12 cellular contexts compared by ENCODE assay signal in genomic region chr15:62940359-62940754, GRCh38.
DNase-seq lines count a peak whose midpoint lies in the region; ATAC-seq, FAIRE-seq and TF ChIP-seq lines count a peak whose summit lies in the region.
"Had no signal": no experiment of that assay in that cellular context is flagged by ENCODE, and none has a peak within 500 bp of the region (broad histone marks: within the 10 kb centered on the region; RNA-seq: fewer than 3 reads in every experiment).

No MANE protein-coding gene starts in this region.

- H3K9me2 ChIP-seq in HCT116 (ENCODE audit: insufficient read depth): no peaks in the 10 kb centered on the region

- intact Hi-C loops in HCT116 (cut with micrococcal nuclease): no loop called here
- intact Hi-C loops in body of pancreas (cut with DNase I): no loop called here
- intact Hi-C loops in HepG2 (cut with micrococcal nuclease; ENCODE audit: unreplicated experiment): no loop called here

- no peak overlapping the region for H2AFZ ChIP-seq in HCT116 (ENCODE audit: low read depth, low read length, poor library complexity, severe bottlenecking)
- H2AFZ ChIP-seq in HepG2 (ENCODE audit: low read length): no peak overlapping the region
- no peak overlapping the region for H2AFZ ChIP-seq in smooth muscle cell (ENCODE audit: low read depth)

- H4K20me1 ChIP-seq in HCT116 (ENCODE audit: insufficient read depth): no peaks in the 10 kb centered on the region
- H4K20me1 ChIP-seq in HepG2 (ENCODE audit: insufficient read depth, low read length): no peaks in the 10 kb centered on the region
- H4K20me1 ChIP-seq in smooth muscle cell (ENCODE audit: low read depth): no peaks in the 10 kb centered on the region

- RAD21 ChIA-PET in HCT116 (lab: Charles Lee; ENCODE audit: low non-redundant PET in 1 of 2, low total read pairs in 2 of 2, uncharacterized antibody in 2 of 2, unreplicated experiment in 2 of 2): interaction anchor here in 1 of 2 experiments (0.7 kb wide), 1 partner anchor 80 kb away, joined by 3 read pairs; no protein-coding TSS in a partner anchor

- H3K4me2 ChIP-seq in HCT116 (ENCODE audit: low read length) (peak overlapping the region; percentile 47), HepG2 (ENCODE audit: low read depth, low read length) (peak overlapping the region; percentile 15; the same call in 1 of the 2 replicates), smooth muscle cell (peak overlapping the region; percentile 65)

- H3K36me3 ChIP-seq in HCT116 (ENCODE audit: control insufficient read depth in 1 of 2, insufficient read depth in 2 of 2, low read length in 2 of 2): no peaks in the 10 kb centered on the region
- H3K36me3 ChIP-seq in body of pancreas (replicated peaks in 1 of 2; ENCODE audit: insufficient read depth in 1 of 2, low read depth in 2 of 2): no peaks in the 10 kb centered on the region
- H3K36me3 ChIP-seq in HepG2 (replicated peaks in 1 of 2; ENCODE audit: control insufficient read depth in 1 of 2, insufficient read depth in 2 of 2, low read length in 2 of 2): no peaks in the 10 kb centered on the region
- no peaks in the 10 kb centered on the region for H3K36me3 ChIP-seq in smooth muscle cell (ENCODE audit: low read depth)
- H3K36me3 ChIP-seq: neutrophil, thyroid gland had no signal

- no peak overlapping the region for H3K4me3 ChIP-seq in HCT116 (replicated peaks in 1 of 2; ENCODE audit: low read depth in 1 of 2, low read length in 2 of 2)
- no peak overlapping the region for H3K4me3 ChIP-seq in body of pancreas
- no peak overlapping the region for H3K4me3 ChIP-seq in HepG2 (replicated peaks in 1 of 3; ENCODE audit: insufficient read depth in 1 of 3, low read depth in 2 of 3, low read length in 3 of 3)
- no peak overlapping the region for H3K4me3 ChIP-seq in smooth muscle cell
- H3K4me3 ChIP-seq: thyroid gland had no signal

- no peak for TF ChIP-seq POLR2A in HCT116 (IDR thresholded peaks at IDR 0.05; ENCODE audit: borderline replicate concordance, extremely low read depth, insufficient read depth, insufficient read length)
- no peak for TF ChIP-seq POLR2A in body of pancreas (IDR thresholded peaks at IDR 0.05)
- no peak for TF ChIP-seq POLR2A in HepG2 (IDR thresholded peaks at IDR 0.05; ENCODE audit: insufficient read depth in 1 of 2, low read depth in 2 of 2, low read length in 2 of 2)

- H3K9ac ChIP-seq in HCT116 (ENCODE audit: low read length) (no peak overlapping the region), HepG2 (ENCODE audit: insufficient read depth, low read depth, low read length) (no peak overlapping the region), smooth muscle cell (ENCODE audit: low read depth) (peak overlapping the region; percentile 53)

- H3K27me3 ChIP-seq in HCT116 (ENCODE audit: insufficient read depth, low read length) (no peaks in the 10 kb centered on the region), body of pancreas (no peaks in the 10 kb centered on the region), HepG2 (ENCODE audit: control insufficient read depth in 1 of 2, insufficient read depth in 2 of 2, low read length in 2 of 2) (peaks cover 0 to 15% of the 10 kb centered on the region in 2 experiments; a peak in 1 of 5 replicates), smooth muscle cell (ENCODE audit: low read depth) (no peaks in the 10 kb centered on the region)
- H3K27me3 ChIP-seq: thyroid gland had no signal

- POLR2A ChIA-PET in HCT116 (lab: Charles Lee): no interaction called here
- POLR2A ChIA-PET in HepG2 (lab: Yijun Ruan, JAX): no interaction called here

- CTCF ChIA-PET in HCT116 (lab: Charles Lee) (no interaction called here), HepG2 (lab: Yijun Ruan, JAX; ENCODE audit: low intra/inter-chr PET ratio, low total read pairs) (no interaction called here)

- in situ Hi-C loops in HepG2 (cut with HindIII; ENCODE audit: extremely low pct_ligation_motif_present, low pct_unique_long_range_greater_than_20kb): no loop called here

- ATAC-seq in HCT116 (no peak), body of pancreas (peak; percentile 14), HepG2 (peak; percentile 47), GM21367 (IDR thresholded peaks at IDR 0.05; ENCODE audit: unreplicated experiment) (no peak), GM21717 (IDR thresholded peaks at IDR 0.05; ENCODE audit: unreplicated experiment) (no peak)

- no peaks in the 10 kb centered on the region for H3K79me2 ChIP-seq in HCT116 (ENCODE audit: insufficient read depth, low read length)
- H3K79me2 ChIP-seq in HepG2 (ENCODE audit: insufficient read depth, low read length): no peaks in the 10 kb centered on the region
- no peaks in the 10 kb centered on the region for H3K79me2 ChIP-seq in smooth muscle cell (ENCODE audit: low read depth)

- H3F3A ChIP-seq in smooth muscle cell (ENCODE audit: low read depth): peaks cover 17% of the 10 kb centered on the region

- no peaks in the 10 kb centered on the region for H3K9me3 ChIP-seq in HCT116 (ENCODE audit: control insufficient read depth in 1 of 2, insufficient read depth in 1 of 2, low read depth in 1 of 2, low read length in 2 of 2)
- H3K9me3 ChIP-seq in body of pancreas: no peaks in the 10 kb centered on the region
- H3K9me3 ChIP-seq in HepG2 (ENCODE audit: low read length): no peaks in the 10 kb centered on the region
- H3K9me3 ChIP-seq in smooth muscle cell (replicated peaks; ENCODE audit: low read depth): no peaks in the 10 kb centered on the region
- H3K9me3 ChIP-seq: neutrophil, thyroid gland had no signal

- peaks cover 0 to 14% of the 10 kb centered on the region in 2 experiments; a peak in 1 of 4 replicates for H3K4me1 ChIP-seq in HCT116 (ENCODE audit: control insufficient read depth in 1 of 2, insufficient read depth in 2 of 2, low read length in 2 of 2)
- H3K4me1 ChIP-seq in body of pancreas: peaks cover 33% of the 10 kb centered on the region
- peaks cover 22% of the 10 kb centered on the region for H3K4me1 ChIP-seq in HepG2 (ENCODE audit: insufficient read depth, low read length)
- peaks cover 12% of the 10 kb centered on the region for H3K4me1 ChIP-seq in smooth muscle cell (ENCODE audit: low read depth)

- FAIRE-seq in HepG2 (lab: Jason Lieb, UNC): no peak

- H3K27ac ChIP-seq in HCT116 (ENCODE audit: low read depth, low read length) (no peak overlapping the region), body of pancreas (peak overlapping the region in 2 of 4 donors; percentile 15 to 45), HepG2 (ENCODE audit: extremely low read length, insufficient read depth, low read length) (no peak overlapping the region), smooth muscle cell (ENCODE audit: low read depth) (peak overlapping the region; percentile 98)
- H3K27ac ChIP-seq: neutrophil, thyroid gland had no signal

- TF ChIP-seq EP300 in HepG2 (IDR thresholded peaks at IDR 0.05; ENCODE audit: low read depth in 2 of 2, low read length in 2 of 2) (no peak), HepG2 (CRISPR knock-in tag; IDR thresholded peaks at IDR 0.05; ENCODE audit: borderline replicate concordance) (no peak)

- TF ChIP-seq CTCF in HCT116 (IDR thresholded peaks at IDR 0.05 in 2 of 3, conservative IDR thresholded peaks at IDR 0.05 in 1 of 3; ENCODE audit: borderline replicate concordance in 1 of 3, insufficient read depth in 1 of 3, low read depth in 2 of 3, low read length in 2 of 3) (no peak), body of pancreas (IDR thresholded peaks at IDR 0.05) (no peak), HepG2 (CRISPR knock-in tag; IDR thresholded peaks at IDR 0.05) (no peak), smooth muscle cell (IDR thresholded peaks at IDR 0.05; ENCODE audit: borderline replicate concordance, insufficient read depth, poor library complexity, severe bottlenecking) (no peak)

- BruUV-seq in HCT116 (replicated peaks; lab: Mats Ljungman, UMichigan): no TSS peak
- no TSS peak for BruUV-seq in HepG2 (replicated peaks; lab: Mats Ljungman, UMichigan)

- 63 to 64% methylated on average over 2 of the region's 2 CpGs for WGBS in body of pancreas, 2 donors
- 0% methylated on average over 1 of the region's 2 CpGs for WGBS in HepG2 (ENCODE audit: low lambda C conversion rate)
- 47% methylated on average over 2 of the region's 2 CpGs for WGBS in smooth muscle cell (ENCODE audit: low lambda C conversion rate)

- TF ChIP-seq RAD21 in HCT116 (IDR thresholded peaks at IDR 0.05; ENCODE audit: low read depth): no peak
- no peak for TF ChIP-seq RAD21 in HepG2 (CRISPR knock-in tag; IDR thresholded peaks at IDR 0.05)

- no peak for DNase-seq in HCT116 (ENCODE audit: low read depth, low spot score)
- no peak for DNase-seq in body of pancreas
- DNase-seq in HepG2 (ENCODE audit: low spot score): no peak
- DNase-seq in smooth muscle cell (lab: John Stamatoyannopoulos, UW; ENCODE audit: unreplicated experiment): no peak
- DNase-seq in NOMO-1 (lab: John Stamatoyannopoulos, UW; ENCODE audit: unreplicated experiment in 2 of 2): no peak
- DNase-seq in stimulated activated CD4-positive, alpha-beta T cell treated with anti-CD3 and anti-CD28 coated beads, Interleukin-4, amount 100 ng/mL, for 1 hour: no peak
- DNase-seq: CD4-positive, CD25-positive, alpha-beta regulatory T cell; NCI-H1930 had no signal

TF ChIP-seq in HCT116, 20 proteins besides CTCF, POLR2A, EP300 and RAD21 (continues in another document):
- TF ChIP-seq EZH2phosphoT487 (IDR thresholded peaks at IDR 0.05; ENCODE audit: borderline replicate concordance) (no peak), SRF (IDR thresholded peaks at IDR 0.05; ENCODE audit: low read depth) (no peak), ZFX (IDR thresholded peaks at IDR 0.05) (no peak), CBX3 (IDR thresholded peaks at IDR 0.05; ENCODE audit: low read depth) (no peak), TCF7L2 (IDR thresholded peaks at IDR 0.05; ENCODE audit: borderline replicate concordance, extremely low read depth, insufficient read depth, insufficient read length) (no peak), ELF1 (IDR thresholded peaks at IDR 0.05; ENCODE audit: borderline replicate concordance, low read depth) (no peak), MAX (IDR thresholded peaks at IDR 0.05) (no peak), EZH2 (IDR thresholded peaks at IDR 0.05) (no peak)

TF ChIP-seq in HepG2, 621 proteins besides CTCF, POLR2A, EP300 and RAD21 (continues in another document):
- no peak for TF ChIP-seq IRX3 (CRISPR knock-in tag; IDR thresholded peaks at IDR 0.05; ENCODE audit: borderline replicate concordance, low read depth)
- TF ChIP-seq GATAD1 (CRISPR knock-in tag; IDR thresholded peaks at IDR 0.05): no peak
- TF ChIP-seq ATF5 (CRISPR knock-in tag; IDR thresholded peaks at IDR 0.05; ENCODE audit: low read depth): no peak
- TF ChIP-seq ZSCAN30 (CRISPR knock-in tag; IDR thresholded peaks at IDR 0.05): no peak

Comparison
In these comparisons a context has a peak if more than half of its experiments do, and no peak if none do; other contexts are left out.
1. ATAC-seq: peak in body of pancreas (single experiment) and HepG2 (single experiment); none in HCT116 (single experiment), GM21367 (single experiment) and GM21717 (single experiment).
2. H3K4me2 ChIP-seq: peak in every context shown above with its lines; median percentile 65 in smooth muscle cell; 47 in HCT116; 15 in HepG2.
3. Of the 20 proteins assayed by ChIP-seq in both HepG2 and HCT116: peak only in HepG2: CEBPB; only in HCT116: none; in both: none; in neither: 19.